Comparison of ENCODE assay signal across 9 cellular contexts in the genomic region with DNA sequence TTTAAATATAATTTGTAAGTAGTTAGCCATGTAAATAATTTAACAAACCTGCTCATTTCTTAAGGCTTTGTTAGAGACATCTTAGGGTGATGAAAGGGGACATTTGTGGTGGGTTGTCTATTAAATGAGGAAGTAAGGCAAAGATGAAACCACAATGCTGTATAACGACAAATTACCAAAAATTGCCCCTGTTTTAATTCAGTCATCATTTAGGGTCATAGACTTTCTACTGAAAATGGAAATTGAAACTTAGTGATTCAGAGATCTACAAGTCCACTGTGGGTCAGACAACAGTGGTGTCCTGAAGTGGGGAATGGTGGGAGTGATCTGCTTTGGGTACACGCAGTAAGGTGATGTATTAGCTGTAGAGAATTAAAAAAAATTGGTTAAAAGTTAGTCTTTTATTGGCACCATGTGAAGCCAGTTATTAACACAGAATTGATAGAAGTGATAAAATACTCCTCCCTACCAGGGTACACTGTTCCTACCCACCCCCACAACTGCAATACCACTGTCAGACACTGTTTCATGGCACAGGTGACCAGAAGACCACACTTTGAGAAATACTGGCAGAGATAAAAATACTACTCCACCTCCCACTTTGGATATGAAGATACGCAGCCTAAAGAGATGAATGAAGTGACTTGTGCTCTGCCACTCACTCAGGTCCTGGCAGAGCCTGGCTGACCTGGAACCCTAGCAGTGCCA. TPM values are rescaled to one million over a fixed set of nuclear protein-coding genes. Genes with fewer than 3 reads are reported as not detected.
DNase-seq lines count a peak whose midpoint lies in the region; ATAC-seq and TF ChIP-seq lines count a peak whose summit lies in the region.
"Had no signal": no experiment of that assay in that cellular context is flagged by ENCODE, and none has a peak within 500 bp of the region (broad histone marks: within the 10 kb centered on the region; RNA-seq: fewer than 3 reads in every experiment).

No MANE protein-coding gene starts in this region.

- H3K9me2 ChIP-seq in Loucy (replicated peaks; ENCODE audit: low read depth, low read length): no peaks in the 10 kb centered on the region

- H3K9me3 ChIP-seq in Loucy (ENCODE audit: insufficient read depth, low read depth, low read length): no peaks in the 10 kb centered on the region
- no peaks in the 10 kb centered on the region for H3K9me3 ChIP-seq in WERI-Rb-1 (ENCODE audit: severe bottlenecking)
- H3K9me3 ChIP-seq: psoas muscle had no signal

- intact Hi-C loops in natural killer cell (cut with micrococcal nuclease): no loop called here

- ATAC-seq in GM18868 (IDR thresholded peaks at IDR 0.05; ENCODE audit: unreplicated experiment) (peak; percentile 76), HG02678 (IDR thresholded peaks at IDR 0.05; ENCODE audit: unreplicated experiment) (peak; percentile 55), natural killer cell (peak in 1 of 3 donors; percentile 58)
- ATAC-seq in activated T-cell treated with anti-CD3 and anti-CD28 coated beads, Interleukin-2, amount 50 U/mL, for 4 hours: no peak
- ATAC-seq: psoas muscle had no signal

- no peak overlapping the region for H3K27ac ChIP-seq in WERI-Rb-1
- H3K27ac ChIP-seq: psoas muscle had no signal

- peak overlapping the region; percentile 54 for H3K4me3 Mint-ChIP-seq in natural killer cell
- no peak overlapping the region for H3K4me3 Mint-ChIP-seq in activated T-cell treated with anti-CD3 and anti-CD28 coated beads, Interleukin-2, amount 50 U/mL, for 4 hours

- H3K4me1 ChIP-seq in Loucy (ENCODE audit: insufficient read depth, low read length, poor library complexity, severe bottlenecking): peaks cover 66% of the 10 kb centered on the region

- peak overlapping the region in 1 of 2 donors; percentile 56 for H3K27ac Mint-ChIP-seq in natural killer cell

- no peaks in the 10 kb centered on the region for H3K36me3 Mint-ChIP-seq in natural killer cell
- H3K36me3 Mint-ChIP-seq in activated T-cell treated with anti-CD3 and anti-CD28 coated beads, Interleukin-2, amount 50 U/mL, for 4 hours (ENCODE audit: insufficient read depth): no peaks in the 10 kb centered on the region

- no peaks in the 10 kb centered on the region for H3K27me3 ChIP-seq in Loucy (ENCODE audit: insufficient read depth, low read length, poor library complexity, severe bottlenecking)
- peaks cover 16% of the 10 kb centered on the region for H3K27me3 ChIP-seq in WERI-Rb-1 (ENCODE audit: insufficient read depth, low read depth, severe bottlenecking)

- H3K4me1 Mint-ChIP-seq in natural killer cell: peaks cover 70 to 73% of the 10 kb centered on the region in 2 donors
- peaks cover 60% of the 10 kb centered on the region for H3K4me1 Mint-ChIP-seq in activated T-cell treated with anti-CD3 and anti-CD28 coated beads, Interleukin-2, amount 50 U/mL, for 4 hours (ENCODE audit: low read depth)

- no peak overlapping the region for H2AFZ ChIP-seq in Loucy (ENCODE audit: low read length)

- peaks cover 97% of the 10 kb centered on the region for H3K79me2 ChIP-seq in Loucy (ENCODE audit: insufficient read depth, low read length)

- H3K9me3 Mint-ChIP-seq in natural killer cell: no peaks in the 10 kb centered on the region
- no peaks in the 10 kb centered on the region for H3K9me3 Mint-ChIP-seq in activated T-cell treated with anti-CD3 and anti-CD28 coated beads, Interleukin-2, amount 50 U/mL, for 4 hours

- no peaks in the 10 kb centered on the region for H3F3A ChIP-seq in Loucy (ENCODE audit: low read depth)

- no peak for TF ChIP-seq CTCF in Loucy (conservative IDR thresholded peaks at IDR 0.05; ENCODE audit: low read length)
- no peak for TF ChIP-seq CTCF in natural killer cell (IDR thresholded peaks at IDR 0.05)
- TF ChIP-seq CTCF in WERI-Rb-1 (IDR thresholded peaks at IDR 0.05; ENCODE audit: low read depth, low read length): no peak

- peaks cover 8% of the 10 kb centered on the region for H4K20me1 ChIP-seq in Loucy (ENCODE audit: insufficient read depth, low read length, poor library complexity, severe bottlenecking)

- H3K36me3 ChIP-seq in Loucy (ENCODE audit: insufficient read depth, low read length) (no peaks in the 10 kb centered on the region), WERI-Rb-1 (no peaks in the 10 kb centered on the region)

- no peaks in the 10 kb centered on the region for H3K27me3 Mint-ChIP-seq in natural killer cell (ENCODE audit: low read depth in 2 of 2)
- no peaks in the 10 kb centered on the region for H3K27me3 Mint-ChIP-seq in activated T-cell treated with anti-CD3 and anti-CD28 coated beads, Interleukin-2, amount 50 U/mL, for 4 hours (ENCODE audit: low read depth)

- H3K4me2 ChIP-seq in Loucy (ENCODE audit: low read depth, low read length, poor library complexity, severe bottlenecking): peak overlapping the region; percentile 51

- H3K4me3 ChIP-seq in Loucy (ENCODE audit: low read length, poor library complexity, severe bottlenecking) (peak overlapping the region; percentile 19), WERI-Rb-1 (ENCODE audit: low read depth, low read length) (no peak overlapping the region)
- H3K4me3 ChIP-seq: psoas muscle had no signal

- H3K9ac ChIP-seq in Loucy (ENCODE audit: low read depth, low read length, poor library complexity, severe bottlenecking): no peak overlapping the region

- DNase-seq in natural killer cell (no peak), ecto neural progenitor cell (ENCODE audit: low spot score) (no peak), WERI-Rb-1 (no peak)
- no peak for DNase-seq in activated T-cell treated with anti-CD3 and anti-CD28 coated beads, Interleukin-2, amount 50 U/mL, for 4 hours
- DNase-seq in effector CD8-positive, alpha-beta T cell (lab: John Stamatoyannopoulos, UW): no peak
- DNase-seq: psoas muscle had no signal

RNA-seq across cellular contexts. Expression of a gene that starts 13.4 kb away (rescaled TPM):
- total RNA-seq in natural killer cell: 10 to 100 TPM in 2 of 3 donors, 1 to 10 TPM in 1; 9.1 to 13.5 (median 11.8) TPM
- 10 to 100 TPM; 14.1 to 17.2 (median 16.7) TPM for total RNA-seq in activated T-cell treated with anti-CD3 and anti-CD28 coated beads, Interleukin-2, amount 50 U/mL, for 4 hours

Comparison
In these comparisons a context has a peak if more than half of its experiments do, and no peak if none do; other contexts are left out.
1. ATAC-seq: peak in GM18868 (single experiment) and HG02678 (single experiment); none in activated T-cell treated with anti-CD3 and anti-CD28 coated beads, Interleukin-2, amount 50 U/mL, for 4 hours (0 of 2).